Comparison of ENCODE assay signal across 1 cellular context in genomic region chr9:114221706-114222465, GRCh38.
TF ChIP-seq lines count a peak whose summit lies in the region.

No MANE protein-coding gene starts in this region.

TF ChIP-seq in IMR-90, 13 proteins besides CTCF, POLR2A, EP300 and RAD21 (continued from another document):
- TF ChIP-seq MAZ (IDR thresholded peaks at IDR 0.05; ENCODE audit: borderline replicate concordance, low read depth, low read length) = no peak
- TF ChIP-seq CEBPB (IDR thresholded peaks at IDR 0.05; ENCODE audit: low read depth, low read length) = no peak
- no peak for TF ChIP-seq BHLHE40 (IDR thresholded peaks at IDR 0.05; ENCODE audit: low read depth, low read length)
- no peak for TF ChIP-seq MXI1 (IDR thresholded peaks at IDR 0.05; ENCODE audit: borderline replicate concordance, low read depth, low read length)
